24 cellular contexts compared by ENCODE assay signal in the genomic region with DNA sequence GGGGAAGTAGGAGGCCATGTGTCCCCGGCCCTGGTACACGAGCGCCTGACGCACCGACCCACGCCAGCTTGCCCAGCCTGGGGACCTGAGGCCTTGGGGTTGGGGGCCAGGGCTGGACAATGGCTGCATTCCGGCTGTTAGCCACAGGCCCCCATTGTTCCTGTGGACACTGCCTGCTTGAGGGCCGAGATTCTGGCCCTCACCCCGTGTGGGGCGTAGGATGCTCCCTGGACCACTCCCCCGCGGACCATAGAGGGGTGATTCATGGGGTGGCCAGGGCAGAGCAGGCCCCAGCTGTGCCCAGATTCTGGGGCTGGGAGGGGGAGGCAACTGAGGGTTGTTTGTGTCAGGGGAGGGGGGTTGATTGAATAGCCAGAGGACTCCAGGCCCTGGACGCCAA. TPM values are rescaled to one million over a fixed set of nuclear protein-coding genes. Genes with fewer than 3 reads are reported as not detected.
"Had no signal": no experiment of that assay in that cellular context is flagged by ENCODE, and none has a peak within 500 bp of the region (broad histone marks: within the 10 kb centered on the region; RNA-seq: fewer than 3 reads in every experiment).

No MANE protein-coding gene starts in this region.

- H3K36me3 ChIP-seq: lower lobe of right lung, neutrophil, ovary, right atrium auricular region, right lobe of liver, spleen, transverse colon, uterus had no signal

- ATAC-seq: left cardiac atrium; left lobe of liver; left ventricle myocardium superior; lower lobe of right lung; naive thymus-derived CD8-positive, alpha-beta T cell; right lobe of liver; stimulated activated effector memory CD8-positive, alpha-beta T cell treated with anti-CD3 and anti-CD28 coated beads, Interleukin-12 subunit alpha, Interleukin-12 subunit beta, amount 100 ng/mL, for 72 hours had no signal

- H3K27me3 ChIP-seq: ovary, right atrium auricular region, right lobe of liver, uterus had no signal

- H3K4me1 ChIP-seq: right lobe of liver had no signal

- H3K27ac ChIP-seq: lower lobe of right lung, neutrophil, ovary, right atrium auricular region, right lobe of liver, skin epidermis, spleen, transverse colon, uterus had no signal

- H3K4me3 ChIP-seq: lower lobe of right lung, ovary, right atrium auricular region, right lobe of liver, skin epidermis, spleen, transverse colon, uterus had no signal

- FAIRE-seq: keratinocyte had no signal

- DNase-seq: hippocampal formation; kidney glomerular epithelial cell; left cardiac atrium; left ventricle myocardium superior; lower lobe of right lung; mammary epithelial cell; mesenchymal stem cell; naive thymus-derived CD8-positive, alpha-beta T cell; occipital lobe; ovary; right lobe of liver; spleen; stimulated activated CD4-positive, alpha-beta T cell treated with anti-CD3 and anti-CD28 coated beads, Interleukin-4, amount 100 ng/mL, for 24 hours; stimulated activated naive CD4-positive, alpha-beta T cell; substantia nigra; transverse colon; uterus had no signal

- H3K9me3 ChIP-seq: lower lobe of right lung, neutrophil, ovary, right atrium auricular region, right lobe of liver, spleen, transverse colon, uterus had no signal

RNA-seq across cellular contexts. Expression of a gene that starts 11.7 kb away (rescaled TPM):
- total RNA-seq: left ventricle myocardium superior, lower lobe of right lung, pulmonary artery endothelial cell, right atrium auricular region, transverse colon, uterus had no signal
